Comparison of ENCODE assay signal across 21 cellular contexts in genomic region chr1:6827081-6827480, GRCh38. TPM values are rescaled to one million over a fixed set of nuclear protein-coding genes. Genes with fewer than 3 reads are reported as not detected.
A peak's percentile ranks its signal among the peaks of the same experiment; 100 is the strongest.
DNase-seq lines count a peak whose midpoint lies in the region; ATAC-seq and TF ChIP-seq lines count a peak whose summit lies in the region.
"Had no signal": no experiment of that assay in that cellular context is flagged by ENCODE, and none has a peak within 500 bp of the region (broad histone marks: within the 10 kb centered on the region; RNA-seq: fewer than 3 reads in every experiment).

No MANE protein-coding gene starts in this region.

- peaks cover 16% of the 10 kb centered on the region for H3K4me1 ChIP-seq in HEK293 (ENCODE audit: control insufficient read depth, insufficient read depth, low read length)
- H3K4me1 ChIP-seq: BE2C, SJSA1 had no signal

- POLR2A ChIA-PET in HEK293 (lab: Yijun Ruan, JAX): no interaction called here

- no peak for TF ChIP-seq CTCF in HEK293 (tag by site-specific recombination; IDR thresholded peaks at IDR 0.05)
- TF ChIP-seq CTCF in progenitor cell of endocrine pancreas (IDR thresholded peaks at IDR 0.05; ENCODE audit: unreplicated experiment): no peak

- H3K36me3 Mint-ChIP-seq in progenitor cell of endocrine pancreas (ENCODE audit: insufficient read depth): peaks cover 3% of the 10 kb centered on the region

- H3K36me3 ChIP-seq in HEK293 (ENCODE audit: control insufficient read depth in 2 of 2, insufficient read depth in 1 of 2, low read length in 2 of 2): peaks cover 0 to 18% of the 10 kb centered on the region in 2 experiments
- H3K36me3 ChIP-seq: BE2C had no signal

- peaks cover 26% of the 10 kb centered on the region for H3K4me1 Mint-ChIP-seq in progenitor cell of endocrine pancreas (ENCODE audit: low read depth)

- peak overlapping the region; percentile 34 for H3K27ac Mint-ChIP-seq in progenitor cell of endocrine pancreas
- H3K27ac Mint-ChIP-seq: GM23338, IgD-negative memory B cell had no signal

- no peak overlapping the region for H3K4me3 ChIP-seq in HEK293 (ENCODE audit: low read depth, low read length)
- H3K4me3 ChIP-seq: GM23338, SJSA1 had no signal

- H3K27ac ChIP-seq in HEK293 (ENCODE audit: extremely low read depth, low read depth, low read length): no peak overlapping the region
- H3K27ac ChIP-seq in caudate nucleus (ENCODE audit: low read depth, low read length): peak overlapping the region; percentile 40
- H3K27ac ChIP-seq: SJSA1 had no signal

- ATAC-seq in GM18858 (IDR thresholded peaks at IDR 0.05; ENCODE audit: unreplicated experiment): no peak
- ATAC-seq: GM23338, Right ventricle myocardium inferior had no signal

- CTCF ChIA-PET in HEK293 (lab: Yijun Ruan, JAX): interaction anchor here (0.9 to 1.0 kb wide), 2 partner anchors 10 to 25 kb away, joined by 3 read pairs; no protein-coding TSS in a partner anchor

- no peaks in the 10 kb centered on the region for H3K27me3 Mint-ChIP-seq in progenitor cell of endocrine pancreas
- H3K27me3 Mint-ChIP-seq: IgD-negative memory B cell had no signal

- H3K4me3 Mint-ChIP-seq in progenitor cell of endocrine pancreas (ENCODE audit: low read depth): no peak overlapping the region
- H3K4me3 Mint-ChIP-seq: GM23338, IgD-negative memory B cell had no signal

- DNase-seq in NCI-H2171 treated with DMSO at 0.1 percent for 48 hours (lab: John Stamatoyannopoulos, UW) (peak; percentile 63), caudate nucleus (lab: John Stamatoyannopoulos, UW) (peak in 1 of 61 donors; percentile 18), progenitor cell of endocrine pancreas (ENCODE audit: low spot score, unreplicated experiment) (no peak), posterior cingulate gyrus (no peak), HUDEP-2 (lab: John Stamatoyannopoulos, UW; ENCODE audit: unreplicated experiment in 76 of 76) (no peak)
- DNase-seq: BE2C, DMS79, HCEC 1CT, Karpas-422, MV-4-11, NCI-H1105 treated with DMSO at 0.1 percent for 48 hours, NCI-H1694 treated with DMSO at 0.1 percent for 48 hours, NCI-H2081 treated with DMSO at 0.1 percent for 48 hours, NCI-H524, OCI-M1 had no signal

- no peaks in the 10 kb centered on the region for H3K9me3 ChIP-seq in HEK293 (ENCODE audit: control insufficient read depth, insufficient read depth, low read depth, low read length)
- H3K9me3 ChIP-seq: BE2C, SJSA1 had no signal

- no peaks in the 10 kb centered on the region for H3K9me3 Mint-ChIP-seq in progenitor cell of endocrine pancreas (ENCODE audit: low read depth)
- H3K9me3 Mint-ChIP-seq: GM23338, IgD-negative memory B cell had no signal

- intact Hi-C loops in posterior cingulate gyrus (cut with DNase I): no loop called here

TF ChIP-seq in HEK293, 187 proteins besides CTCF, POLR2A, EP300 and RAD21:
- peak; percentile 53 for TF ChIP-seq ZNF341 (tag by site-specific recombination; IDR thresholded peaks at IDR 0.05; ENCODE audit: low read depth)
- no peak for TF ChIP-seq ZNF433 (tag by site-specific recombination; IDR thresholded peaks at IDR 0.05; ENCODE audit: low read depth)
- no peak for TF ChIP-seq ZNF48 (tag by site-specific recombination; IDR thresholded peaks at IDR 0.05)
- no peak for TF ChIP-seq ZNF544 (tag by site-specific recombination; IDR thresholded peaks at IDR 0.05)
- no peak for TF ChIP-seq WT1 (tag by site-specific recombination; IDR thresholded peaks at IDR 0.05)

RNA-seq across cellular contexts. Expression of gene CAMTA1, which starts 41.8 kb away (rescaled TPM):
- total RNA-seq in progenitor cell of endocrine pancreas: 89.1 and 99.0 TPM in 2 replicates
